Comparison of ENCODE assay signal across 8 cellular contexts in the genomic region with DNA sequence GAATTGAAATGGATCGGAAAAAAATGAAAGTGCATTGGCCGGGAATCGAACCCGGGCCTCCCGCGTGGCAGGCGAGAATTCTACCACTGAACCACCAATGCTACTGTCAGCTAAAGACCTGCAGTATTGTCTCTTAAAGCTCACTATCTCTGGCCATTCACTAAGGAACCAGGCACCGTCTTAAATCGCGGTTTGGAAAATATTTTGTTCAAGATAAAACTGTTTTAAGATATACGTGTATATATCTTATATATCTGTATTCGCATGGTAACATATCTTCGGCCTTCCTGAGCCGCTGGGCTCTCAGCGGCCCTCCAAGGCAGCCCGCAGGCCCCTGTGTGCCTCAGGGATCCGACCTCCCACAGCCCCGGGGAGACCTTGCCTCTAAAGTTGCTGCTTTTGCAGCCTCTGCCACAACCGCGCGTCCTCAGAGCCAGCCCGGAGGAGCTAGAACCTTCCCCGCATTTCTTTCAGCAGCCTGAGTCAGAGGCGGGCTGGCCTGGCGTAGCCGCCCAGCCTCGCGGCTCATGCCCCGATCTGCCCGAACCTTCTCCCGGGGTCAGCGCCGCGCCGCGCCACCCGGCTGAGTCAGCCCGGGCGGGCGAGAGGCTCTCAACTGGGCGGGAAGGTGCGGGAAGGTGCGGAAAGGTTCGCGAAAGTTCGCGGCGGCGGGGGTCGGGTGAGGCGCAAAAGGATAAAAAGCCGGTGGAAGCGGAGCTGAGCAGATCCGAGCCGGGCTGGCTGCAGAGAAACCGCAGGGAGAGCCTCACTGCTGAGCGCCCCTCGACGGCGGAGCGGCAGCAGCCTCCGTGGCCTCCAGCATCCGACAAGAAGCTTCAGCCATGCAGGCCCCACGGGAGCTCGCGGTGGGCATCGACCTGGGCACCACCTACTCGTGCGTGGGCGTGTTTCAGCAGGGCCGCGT. TPM values are rescaled to one million over a fixed set of nuclear protein-coding genes. Genes with fewer than 3 reads are reported as not detected.
DNase-seq lines count a peak whose midpoint lies in the region; ATAC-seq and TF ChIP-seq lines count a peak whose summit lies in the region.
"Not testable (repeated sequence)": the region's sequence is repeated elsewhere in the genome, so short reads cannot be mapped to it uniquely, and the experiment has no call there.

HSPA6 (plus strand) TSS at position 724 of the 925 bp plus-strand sequence; CDS start at position 843, 119 bp downstream.

- H3K4me2 ChIP-seq in SU-DHL-6 (ENCODE audit: low read depth, low read length, poor library complexity, severe bottlenecking) = peak within 1 kb of the TSS; percentile 68

- not testable (repeated sequence) for H3K4me1 ChIP-seq in gastroesophageal sphincter

- H4K20me1 ChIP-seq in SU-DHL-6 (ENCODE audit: low read depth, low read length) = not testable (repeated sequence)

- CTCF ChIA-PET in HEK293T (lab: Yijun Ruan, JAX) = not testable (repeated sequence)

- H3K27me3 Mint-ChIP-seq in activated naive CD4-positive, alpha-beta T cell treated with anti-CD3 and anti-CD28 coated beads, Interleukin-2, amount 50 U/mL, for 24 hours = not testable (repeated sequence)
- H3K27me3 Mint-ChIP-seq in neural crest cell (ENCODE audit: low read depth) = peaks cover 91% of the 10 kb centered on the region

- not testable (repeated sequence) for H3K36me3 Mint-ChIP-seq in activated naive CD4-positive, alpha-beta T cell treated with anti-CD3 and anti-CD28 coated beads, Interleukin-2, amount 50 U/mL, for 24 hours; neural crest cell (ENCODE audit: low read depth)

- not testable (repeated sequence) for H3K9me3 Mint-ChIP-seq in activated naive CD4-positive, alpha-beta T cell treated with anti-CD3 and anti-CD28 coated beads, Interleukin-2, amount 50 U/mL, for 24 hours; neural crest cell

- not testable (repeated sequence) for H3K79me2 ChIP-seq in SU-DHL-6 (ENCODE audit: insufficient read depth, low read length)

- peak; percentile 83 for ATAC-seq in gastroesophageal sphincter
- ATAC-seq in stimulated activated naive CD8-positive, alpha-beta T cell treated with anti-CD3 and anti-CD28 coated beads, Interleukin-15, Interleukin-2, amounts not matched to agents 100 U/mL and 50 U/mL, for 24 hours = peak; percentile 76

- H3K27ac ChIP-seq in SU-DHL-6 (ENCODE audit: low read depth, low read length) = not testable (repeated sequence)
- peak within 1 kb of the TSS; percentile 11 to 89 (median 82) for H3K27ac ChIP-seq in gastroesophageal sphincter

- H3K4me3 ChIP-seq in SU-DHL-6 (ENCODE audit: insufficient read depth, low read length, poor library complexity, severe bottlenecking) (peak within 1 kb of the TSS; percentile 52), gastroesophageal sphincter (peak within 1 kb of the TSS; percentile 65 to 74)

- TF ChIP-seq POLR2A in gastroesophageal sphincter (IDR thresholded peaks at IDR 0.05) = not testable (repeated sequence)

- DNase-seq in EH (ENCODE audit: low read depth) (peak; percentile 76), HEK293T (ENCODE audit: extremely low spot score) (peak; percentile 68), NCI-H1092 treated with DMSO at 0.1 percent for 48 hours (lab: John Stamatoyannopoulos, UW) (peak; percentile 87), neural crest cell (ENCODE audit: low read depth, low spot score) (peak; percentile 79)
- peak; percentile 74 for DNase-seq in stimulated activated naive CD8-positive, alpha-beta T cell treated with anti-CD3 and anti-CD28 coated beads, Interleukin-15, Interleukin-2, amounts not matched to agents 100 U/mL and 50 U/mL, for 24 hours

- peak within 1 kb of the TSS; percentile 56 for H3K9ac ChIP-seq in SU-DHL-6 (ENCODE audit: low read length)

- TF ChIP-seq EP300 in gastroesophageal sphincter (IDR thresholded peaks at IDR 0.05) = not testable (repeated sequence)

- H3K9me3 ChIP-seq in SU-DHL-6 (ENCODE audit: insufficient read depth, low read length); gastroesophageal sphincter: not testable (repeated sequence)

- not testable (repeated sequence) for H3F3A ChIP-seq in SU-DHL-6 (ENCODE audit: insufficient read depth)

- H3K4me1 Mint-ChIP-seq in activated naive CD4-positive, alpha-beta T cell treated with anti-CD3 and anti-CD28 coated beads, Interleukin-2, amount 50 U/mL, for 24 hours; neural crest cell: not testable (repeated sequence)

- peak within 1 kb of the TSS; percentile 99 for H3K27ac Mint-ChIP-seq in activated naive CD4-positive, alpha-beta T cell treated with anti-CD3 and anti-CD28 coated beads, Interleukin-2, amount 50 U/mL, for 24 hours
- peak within 1 kb of the TSS; percentile 73 for H3K27ac Mint-ChIP-seq in neural crest cell (ENCODE audit: unreplicated experiment)

- peak within 1 kb of the TSS; percentile 73 for H2AFZ ChIP-seq in SU-DHL-6 (ENCODE audit: low read depth, low read length, severe bottlenecking)

- H3K36me3 ChIP-seq in SU-DHL-6 (ENCODE audit: low read length); gastroesophageal sphincter: not testable (repeated sequence)

- POLR2A ChIA-PET in HEK293T (lab: Yijun Ruan, JAX) = not testable (repeated sequence)

- H3K4me3 Mint-ChIP-seq in activated naive CD4-positive, alpha-beta T cell treated with anti-CD3 and anti-CD28 coated beads, Interleukin-2, amount 50 U/mL, for 24 hours = peak within 1 kb of the TSS; percentile 84
- peak within 1 kb of the TSS; percentile 95 for H3K4me3 Mint-ChIP-seq in neural crest cell

- not testable (repeated sequence) for TF ChIP-seq CTCF in SU-DHL-6 (IDR thresholded peaks at IDR 0.05; ENCODE audit: insufficient read depth, low read length, poor library complexity, severe bottlenecking); gastroesophageal sphincter (IDR thresholded peaks at IDR 0.05); neural crest cell (conservative IDR thresholded peaks at IDR 0.05)

- 0 to 1% methylated on average over 10 to 13 of the region's 72 CpGs for WGBS in gastroesophageal sphincter (ENCODE audit: low coverage in 1 of 2), 2 donors

- H3K9me2 ChIP-seq in SU-DHL-6 (replicated peaks; ENCODE audit: insufficient read depth, low read length) = not testable (repeated sequence)

- H3K27me3 ChIP-seq in SU-DHL-6 (ENCODE audit: low read length); gastroesophageal sphincter: not testable (repeated sequence)

TF ChIP-seq in HEK293T, 16 proteins besides CTCF, POLR2A, EP300 and RAD21:
- peak; percentile 21; the same call in 1 of the 2 replicates for TF ChIP-seq TARDBP (IDR thresholded peaks at IDR 0.05)
- TF ChIP-seq L3MBTL2 (conservative IDR thresholded peaks at IDR 0.05) = peak; percentile 90

RNA-seq across cellular contexts. Expression of gene HSPA6, which starts in this region (rescaled TPM):
- total RNA-seq in gastroesophageal sphincter = 1 to 10 TPM; 1.2 to 6.6 (median 2.0) TPM
- not detected in 2 replicates for total RNA-seq in neural crest cell

Comparison
In these comparisons a context has a peak if more than half of its experiments do, and no peak if none do; other contexts are left out.
1. Peak in DNase-seq in neural crest cell; RNA of the gene not detected or under 1 TPM.